In genomic region chr13:95002968-95003813, GRCh38 we compare ENCODE assay signal across 9 cellular contexts.
A peak's percentile ranks its signal among the peaks of the same experiment; 100 is the strongest.
DNase-seq lines count a peak whose midpoint lies in the region; ATAC-seq, FAIRE-seq and TF ChIP-seq lines count a peak whose summit lies in the region.
"Had no signal": no experiment of that assay in that cellular context is flagged by ENCODE, and none has a peak within 500 bp of the region (broad histone marks: within the 10 kb centered on the region; RNA-seq: fewer than 3 reads in every experiment).

No MANE protein-coding gene starts in this region.

- H3K27ac ChIP-seq in BLaER1 treated with 17β-estradiol and CSF1 and Interleukin-3, amounts not matched to agents 10 nM and 100 nM = no peak overlapping the region
- H3K27ac ChIP-seq in RWPE1 = no peak overlapping the region

- no peaks in the 10 kb centered on the region for H3K36me3 ChIP-seq in BLaER1 treated with 17β-estradiol and CSF1 and Interleukin-3, amounts not matched to agents 10 nM and 100 nM
- H3K36me3 ChIP-seq in bronchial epithelial cell (ENCODE audit: control insufficient read depth, insufficient read depth, low read length) = no peaks in the 10 kb centered on the region
- H3K36me3 ChIP-seq in mucosa of descending colon (ENCODE audit: low read depth) = no peaks in the 10 kb centered on the region

- no peaks in the 10 kb centered on the region for H3K9me3 ChIP-seq in BLaER1 treated with 17β-estradiol and CSF1 and Interleukin-3, amounts not matched to agents 10 nM and 100 nM (replicated peaks in 1 of 11)
- H3K9me3 ChIP-seq in mucosa of descending colon = no peaks in the 10 kb centered on the region

- peak overlapping the region; percentile 23 to 63 (median 46); a peak in 17 of 20 replicates for H3K4me3 ChIP-seq in BLaER1 treated with 17β-estradiol and CSF1 and Interleukin-3, amounts not matched to agents 10 nM and 100 nM
- peak overlapping the region; percentile 13 for H3K4me3 ChIP-seq in bronchial epithelial cell (ENCODE audit: low read depth, low read length)
- H3K4me3 ChIP-seq in mucosa of descending colon = no peak overlapping the region

- peak; percentile 38 for ATAC-seq in mucosa of descending colon
- ATAC-seq in HG03139 (IDR thresholded peaks at IDR 0.05; ENCODE audit: unreplicated experiment) = no peak

- peaks cover 7 to 12% (median 8%) of the 10 kb centered on the region in 10 experiments; a peak in 17 of 20 replicates for H3K4me1 ChIP-seq in BLaER1 treated with 17β-estradiol and CSF1 and Interleukin-3, amounts not matched to agents 10 nM and 100 nM
- H3K4me1 ChIP-seq in mucosa of descending colon (ENCODE audit: low read depth) = peaks cover 11% of the 10 kb centered on the region

- POLR2A ChIA-PET in RWPE1 (lab: Yijun Ruan, JAX; ENCODE audit: low non-redundant PET) = no interaction called here

- TF ChIP-seq CTCF in bronchial epithelial cell (IDR thresholded peaks at IDR 0.05; ENCODE audit: insufficient read depth, low read length, severe bottlenecking) (no peak), mucosa of descending colon (IDR thresholded peaks at IDR 0.05) (no peak), RWPE1 (conservative IDR thresholded peaks at IDR 0.05; ENCODE audit: low read depth) (no peak)

- no peak for FAIRE-seq in bronchial epithelial cell (lab: Jason Lieb, UNC)

- H3K4me2 ChIP-seq in BLaER1 treated with 17β-estradiol and CSF1 and Interleukin-3, amounts not matched to agents 10 nM and 100 nM = peak overlapping the region; percentile 83 to 93 (median 90)

- H4K20me1 ChIP-seq in BLaER1 treated with 17β-estradiol and CSF1 and Interleukin-3, amounts not matched to agents 10 nM and 100 nM = no peaks in the 10 kb centered on the region

- peaks cover 7 to 22% (median 12%) of the 10 kb centered on the region in 11 experiments; a peak in 21 of 22 replicates for H3K27me3 ChIP-seq in BLaER1 treated with 17β-estradiol and CSF1 and Interleukin-3, amounts not matched to agents 10 nM and 100 nM
- no peaks in the 10 kb centered on the region for H3K27me3 ChIP-seq in bronchial epithelial cell (ENCODE audit: control insufficient read depth, insufficient read depth, low read length)

- intact Hi-C loops in mucosa of descending colon (cut with DNase I, micrococcal nuclease) = no loop called here

- peak overlapping the region in 8 of 11 experiments; percentile 28 to 59 (median 45); a peak in 13 of 22 replicates for H3K9ac ChIP-seq in BLaER1 treated with 17β-estradiol and CSF1 and Interleukin-3, amounts not matched to agents 10 nM and 100 nM

- DNase-seq in NCI-H1417 treated with DMSO at 0.1 percent for 48 hours (lab: John Stamatoyannopoulos, UW) (peak; percentile 82), bronchial epithelial cell (ENCODE audit: low read depth) (no peak), mucosa of descending colon (no peak), AG08396 (ENCODE audit: low spot score) (no peak), RWPE1 (ENCODE audit: low spot score) (no peak)
- no peak for DNase-seq in activated effector memory CD4-positive, alpha-beta T cell treated with Interleukin-2 at 50 U/mL for 16 hours
- DNase-seq: activated effector memory CD4-positive, alpha-beta T cell treated with anti-CD3 and anti-CD28 coated beads, Interleukin-2, amount 50 U/mL, for 16 hours had no signal

- CTCF ChIA-PET in RWPE1 (lab: Yijun Ruan, JAX) = interaction anchor here (0.5 to 0.7 kb wide), 3 partner anchors 94 to 872 kb away, joined by 3 read pairs; no protein-coding TSS in a partner anchor
